Comparison of ENCODE assay signal across 1 cellular context in the genomic region with DNA sequence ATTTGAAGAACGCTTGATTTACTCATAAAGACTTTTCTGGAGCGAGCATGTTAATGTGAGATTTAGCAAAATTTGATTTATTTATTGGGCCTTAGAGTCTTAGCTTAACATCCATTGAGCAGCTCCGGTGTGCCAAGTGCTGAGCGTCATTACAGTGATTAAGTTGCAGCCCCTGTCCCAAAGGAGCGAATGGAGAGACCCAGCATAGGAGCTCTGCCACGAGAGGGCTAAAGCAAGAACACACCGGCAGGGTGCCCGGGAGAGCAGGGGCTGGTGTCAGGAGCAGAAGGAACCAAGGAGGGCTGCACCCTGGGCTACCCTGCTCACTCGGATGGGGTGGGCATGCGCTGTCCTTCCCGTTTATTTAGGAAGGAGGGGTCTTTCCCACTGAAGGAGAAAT.
TF ChIP-seq lines count a peak whose summit lies in the region.

No MANE protein-coding gene starts in this region.

TF ChIP-seq in GM12878, 131 proteins besides CTCF, POLR2A, EP300 and RAD21:
- TF ChIP-seq ZBTB11 (CRISPR knock-in tag; IDR thresholded peaks at IDR 0.05) = no peak
- no peak for TF ChIP-seq NRF1 (conservative IDR thresholded peaks at IDR 0.05; ENCODE audit: low read depth, low read length)
- TF ChIP-seq POLR2AphosphoS5 (IDR thresholded peaks at IDR 0.05; ENCODE audit: low read length) = no peak
- TF ChIP-seq JUND (IDR thresholded peaks at IDR 0.05; ENCODE audit: low read depth, low read length) = no peak
